9 cellular contexts compared by ENCODE assay signal in the genomic region with DNA sequence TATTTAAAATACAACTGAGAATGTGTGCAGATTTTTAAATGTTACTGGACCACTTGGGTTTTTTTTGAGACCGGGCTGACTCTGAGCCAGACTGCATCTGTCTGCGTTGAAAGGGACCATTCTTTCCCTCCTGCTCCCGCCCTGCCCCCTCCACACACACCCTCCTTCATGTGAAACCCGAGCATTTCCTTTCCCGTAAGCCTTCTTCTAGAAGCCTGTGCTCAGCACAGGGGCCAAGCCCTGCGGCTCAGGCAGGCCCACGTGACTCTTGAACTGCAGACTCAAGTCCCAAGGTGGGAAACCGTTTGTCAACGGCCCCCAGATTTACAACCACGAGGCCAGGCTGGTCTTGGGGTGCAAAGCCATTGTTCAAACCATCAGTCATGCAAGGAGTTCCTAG.
DNase-seq lines count a peak whose midpoint lies in the region.
"Had no signal": no experiment of that assay in that cellular context is flagged by ENCODE, and none has a peak within 500 bp of the region (broad histone marks: within the 10 kb centered on the region; RNA-seq: fewer than 3 reads in every experiment).

No MANE protein-coding gene starts in this region.

- H3K27me3 ChIP-seq in rectal smooth muscle tissue (ENCODE audit: control insufficient read depth, insufficient read depth, low read length), result no peaks in the 10 kb centered on the region

- peak overlapping the region; percentile 17 for H3K4me3 ChIP-seq in rectal smooth muscle tissue (ENCODE audit: low read length)

- H3K4me1 ChIP-seq in rectal smooth muscle tissue (ENCODE audit: control insufficient read depth, insufficient read depth, low read length), result peaks cover 12% of the 10 kb centered on the region

- H3K27ac ChIP-seq in rectal smooth muscle tissue (ENCODE audit: low read depth, low read length), result peak overlapping the region; percentile 6

- peak; percentile 76 for DNase-seq in activated effector memory CD4-positive, alpha-beta T cell treated with anti-CD3 and anti-CD28 coated beads, Interleukin-2, amount 50 U/mL, for 16 hours
- DNase-seq in activated effector memory CD4-positive, alpha-beta T cell treated with Interleukin-2 at 50 U/mL for 16 hours, result no peak
- DNase-seq in activated CD4-positive, alpha-beta T cell treated with anti-CD3 and anti-CD28 coated beads, Interleukin-2, amount 50 U/mL, for 48 hours, result peak; percentile 12 to 20
- peak; percentile 91 for DNase-seq in foreskin melanocyte
- DNase-seq in NOMO-1 (lab: John Stamatoyannopoulos, UW; ENCODE audit: unreplicated experiment in 2 of 2), result no peak
- DNase-seq in NCI-H128 (lab: John Stamatoyannopoulos, UW; ENCODE audit: unreplicated experiment), result no peak
- no peak for DNase-seq in NCI-H1694 (lab: John Stamatoyannopoulos, UW)
- DNase-seq: activated B cell treated with CpG ODN at 0.5 μM for 24 hours had no signal

- no peak overlapping the region for H3K9ac ChIP-seq in rectal smooth muscle tissue (ENCODE audit: low read length)

- no peaks in the 10 kb centered on the region for H3K36me3 ChIP-seq in rectal smooth muscle tissue (ENCODE audit: control insufficient read depth, insufficient read depth, low read length)

Comparison
In these comparisons a context has a peak if more than half of its experiments do, and no peak if none do; other contexts are left out.
1. DNase-seq: peak in activated effector memory CD4-positive, alpha-beta T cell treated with anti-CD3 and anti-CD28 coated beads, Interleukin-2, amount 50 U/mL, for 16 hours (single experiment), activated CD4-positive, alpha-beta T cell treated with anti-CD3 and anti-CD28 coated beads, Interleukin-2, amount 50 U/mL, for 48 hours (2 of 2) and foreskin melanocyte (single experiment); none in activated effector memory CD4-positive, alpha-beta T cell treated with Interleukin-2 at 50 U/mL for 16 hours (single experiment), NOMO-1 (0 of 2), NCI-H128 (single experiment) and NCI-H1694 (single experiment).